9 cellular contexts compared by ENCODE assay signal in genomic region chr20:38692436-38693411, GRCh38. TPM values are rescaled to one million over a fixed set of nuclear protein-coding genes. Genes with fewer than 3 reads are reported as not detected.
DNase-seq lines count a peak whose midpoint lies in the region; ATAC-seq and TF ChIP-seq lines count a peak whose summit lies in the region.
"Had no signal": no experiment of that assay in that cellular context is flagged by ENCODE, and none has a peak within 500 bp of the region (broad histone marks: within the 10 kb centered on the region; RNA-seq: fewer than 3 reads in every experiment).

No MANE protein-coding gene starts in this region.

- intact Hi-C loops in PC-3 (cut with micrococcal nuclease), result no loop called here

- no peak overlapping the region for H3K4me2 ChIP-seq in GM23338
- no peak overlapping the region for H3K4me2 ChIP-seq in PC-3 (ENCODE audit: low read length)

- H4K20me1 ChIP-seq in GM23338 (replicated peaks; ENCODE audit: insufficient read depth) (peaks cover 14% of the 10 kb centered on the region; the same call in 1 of the 2 replicates), PC-3 (ENCODE audit: low read length) (no peaks in the 10 kb centered on the region)

- no peaks in the 10 kb centered on the region for H3F3A ChIP-seq in GM23338 (replicated peaks; ENCODE audit: low read depth)
- H3F3A ChIP-seq in PC-3 (ENCODE audit: low read length, unreplicated experiment), result no peaks in the 10 kb centered on the region

- no peaks in the 10 kb centered on the region for H3K4me1 ChIP-seq in GM23338 (ENCODE audit: insufficient read depth)
- no peaks in the 10 kb centered on the region for H3K4me1 ChIP-seq in PC-3 (ENCODE audit: insufficient read depth, low read length)
- H3K4me1 ChIP-seq: Peyer's patch had no signal

- no peaks in the 10 kb centered on the region for H3K9me2 ChIP-seq in GM23338 (ENCODE audit: insufficient read depth)
- no peaks in the 10 kb centered on the region for H3K9me2 ChIP-seq in PC-3 (replicated peaks; ENCODE audit: low read length)

- H3K9me3 ChIP-seq in PC-3 (ENCODE audit: low read length), result no peaks in the 10 kb centered on the region
- no peaks in the 10 kb centered on the region for H3K9me3 ChIP-seq in WERI-Rb-1 (ENCODE audit: severe bottlenecking)
- H3K9me3 ChIP-seq: Peyer's patch had no signal

- H3K27me3 ChIP-seq in GM23338 (ENCODE audit: insufficient read depth), result peaks cover 19% of the 10 kb centered on the region
- H3K27me3 ChIP-seq in PC-3 (ENCODE audit: low read length), result peaks cover 33% of the 10 kb centered on the region
- H3K27me3 ChIP-seq in WERI-Rb-1 (ENCODE audit: insufficient read depth, low read depth, severe bottlenecking), result no peaks in the 10 kb centered on the region
- H3K27me3 ChIP-seq: Peyer's patch had no signal

- H3K4me3 ChIP-seq in GM23338 (no peak overlapping the region), PC-3 (ENCODE audit: low read length) (no peak overlapping the region), WERI-Rb-1 (ENCODE audit: low read depth, low read length) (no peak overlapping the region)
- H3K4me3 ChIP-seq: Peyer's patch had no signal

- no peak overlapping the region for H3K9ac ChIP-seq in PC-3 (ENCODE audit: low read length)

- CTCF ChIA-PET in PC-3 (lab: Charles Lee), result no interaction called here

- no peak overlapping the region for H3K27ac Mint-ChIP-seq in GM23338
- H3K27ac Mint-ChIP-seq: nephron had no signal

- no peak for TF ChIP-seq CTCF in GM23338 (conservative IDR thresholded peaks at IDR 0.05; ENCODE audit: low read depth in 2 of 2)
- TF ChIP-seq CTCF in PC-3 (conservative IDR thresholded peaks at IDR 0.05; ENCODE audit: low read depth, low read length), result no peak
- no peak for TF ChIP-seq CTCF in WERI-Rb-1 (IDR thresholded peaks at IDR 0.05; ENCODE audit: low read depth, low read length)

- H3K4me3 Mint-ChIP-seq in GM23338, result no peak overlapping the region
- H3K4me3 Mint-ChIP-seq: nephron had no signal

- H3K9me3 Mint-ChIP-seq in GM23338, result no peaks in the 10 kb centered on the region
- H3K9me3 Mint-ChIP-seq: nephron had no signal

- no peaks in the 10 kb centered on the region for H3K36me3 Mint-ChIP-seq in GM23338 (ENCODE audit: low read depth)

- BruUV-seq in PC-3 (replicated peaks; lab: Mats Ljungman, UMichigan), result no TSS peak

- peaks cover 8% of the 10 kb centered on the region for H3K27me3 Mint-ChIP-seq in GM23338 (ENCODE audit: insufficient read depth, low read depth, poor library complexity)

- H3K27ac ChIP-seq in GM23338 (ENCODE audit: low read depth) (no peak overlapping the region), PC-3 (ENCODE audit: low read length) (no peak overlapping the region), WERI-Rb-1 (no peak overlapping the region)
- H3K27ac ChIP-seq: Peyer's patch had no signal

- no peak overlapping the region for H2AFZ ChIP-seq in GM23338
- no peak overlapping the region for H2AFZ ChIP-seq in PC-3 (ENCODE audit: low read length)

- peak; percentile 95 for ATAC-seq in GM23338
- ATAC-seq in PC-3, result peak; percentile 63
- no peak for ATAC-seq in GM21723 (IDR thresholded peaks at IDR 0.05; ENCODE audit: unreplicated experiment)

- POLR2A ChIA-PET in PC-3 (lab: Charles Lee; ENCODE audit: unreplicated experiment), result interaction anchor here (0.7 kb wide), 1 partner anchor 38 kb away, joined by 6 read pairs; no protein-coding TSS in a partner anchor

- no peaks in the 10 kb centered on the region for H3K79me2 ChIP-seq in GM23338 (replicated peaks; ENCODE audit: insufficient read depth)
- H3K79me2 ChIP-seq in PC-3 (ENCODE audit: low read length), result no peaks in the 10 kb centered on the region

- no peaks in the 10 kb centered on the region for H3K36me3 ChIP-seq in GM23338 (ENCODE audit: insufficient read depth)
- H3K36me3 ChIP-seq in PC-3 (ENCODE audit: low read depth, low read length), result no peaks in the 10 kb centered on the region
- H3K36me3 ChIP-seq in WERI-Rb-1, result no peaks in the 10 kb centered on the region
- H3K36me3 ChIP-seq: Peyer's patch had no signal

- H3K4me1 Mint-ChIP-seq in GM23338, result no peaks in the 10 kb centered on the region; the same call in 2 of the 3 replicates
- H3K4me1 Mint-ChIP-seq: nephron had no signal

- DNase-seq in GM23338 (ENCODE audit: low spot score), result peak; percentile 97
- peak; percentile 80 for DNase-seq in PC-3
- peak; percentile 43 for DNase-seq in activated naive CD4-positive, alpha-beta T cell treated with anti-CD3 and anti-CD28 coated beads, Interleukin-2, amount 50 U/mL, for 16 hours
- DNase-seq in iPS-NIHi11 (ENCODE audit: low spot score), result peak; percentile 77
- DNase-seq in stimulated activated CD4-positive, alpha-beta T cell treated with anti-CD3 and anti-CD28 coated beads, TNF-alpha, amount 100 ng/mL, for 4 hours (ENCODE audit: low read depth in 3 of 3), result peak in 2 of 3 experiments; percentile 18 to 26
- DNase-seq in WERI-Rb-1, result no peak

TF ChIP-seq in GM23338, 12 proteins besides CTCF, POLR2A, EP300 and RAD21 (continues in another document):
- TF ChIP-seq REST (IDR thresholded peaks at IDR 0.05; ENCODE audit: unreplicated experiment) (peak; percentile 97), POLR2AphosphoS5 (IDR thresholded peaks at IDR 0.05; ENCODE audit: low read depth) (no peak)

RNA-seq across cellular contexts. Expression of gene SLC32A1, which starts 31.6 kb away (rescaled TPM):
- 0.08 and 0.87 TPM in 2 replicates for total RNA-seq in GM23338 (2014; rRNA removed; shearing (Covaris generic))
- 0.09 TPM in 1 of 2 replicates, not detected in the other for polyA plus RNA-seq in GM23338 (2016; fragmentation: Nextera tagmentation; extraction: Ambion mirVana)
- total RNA-seq in PC-3 (2014; rRNA removed), result not detected in 2 replicates
- total RNA-seq: Peyer's patch had no signal

RNA-seq across cellular contexts. Expression of gene ACTR5, which starts 55.5 kb away (rescaled TPM):
- 19.6 and 21.8 TPM in 2 replicates for total RNA-seq in GM23338 (2014; rRNA removed; shearing (Covaris generic))
- polyA plus RNA-seq in GM23338 (2016; fragmentation: Nextera tagmentation; extraction: Ambion mirVana), result 8.4 and 9.1 TPM in 2 replicates
- total RNA-seq in PC-3 (2014; rRNA removed), result 16.1 and 18.3 TPM in 2 replicates
